ENCODE assay signal across 20 cellular contexts in the genomic region with DNA sequence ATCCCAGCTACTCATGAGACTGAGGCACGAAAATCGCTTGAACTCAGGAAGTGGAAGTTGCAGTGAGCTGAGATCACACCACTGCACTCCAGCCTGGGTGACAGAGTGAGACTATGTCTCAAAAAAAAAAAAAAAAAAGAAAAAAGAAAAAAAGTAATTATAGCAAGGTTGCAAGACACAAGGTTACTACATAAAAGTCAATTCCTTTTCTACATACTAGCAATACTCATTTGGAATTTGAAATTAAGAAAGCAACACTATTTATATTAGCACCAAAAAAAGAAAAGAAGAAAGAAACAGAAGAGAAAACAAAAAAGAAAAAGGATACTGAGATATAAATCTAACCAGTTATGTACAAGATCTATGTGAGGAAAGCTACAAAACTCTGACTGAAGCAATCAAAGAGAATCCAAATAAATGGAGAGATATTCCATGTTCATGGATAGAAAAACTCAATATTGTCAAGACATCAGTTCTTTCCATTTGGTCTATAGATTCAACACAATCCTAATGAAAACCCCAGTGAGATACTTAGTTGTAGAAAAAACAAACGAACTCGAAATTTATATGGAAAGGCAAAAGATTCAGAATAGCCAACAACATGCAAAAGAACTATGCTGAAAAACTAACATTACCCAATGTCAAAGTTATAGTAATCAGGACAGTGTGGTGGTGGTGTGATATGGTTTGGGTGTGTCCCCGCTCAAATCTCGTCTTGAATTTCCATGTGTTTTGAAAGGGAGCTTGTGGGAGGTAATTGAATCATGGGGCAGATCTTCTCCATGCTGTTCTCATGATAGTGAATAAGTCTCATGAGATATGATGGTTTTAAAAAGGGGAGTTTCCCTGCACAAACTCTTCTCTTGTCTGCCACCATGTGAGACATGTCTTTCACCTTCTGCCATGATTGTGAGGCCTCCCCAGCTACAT.
DNase-seq lines count a peak whose midpoint lies in the region; ATAC-seq, FAIRE-seq and TF ChIP-seq lines count a peak whose summit lies in the region.
"Had no signal": no experiment of that assay in that cellular context is flagged by ENCODE, and none has a peak within 500 bp of the region (broad histone marks: within the 10 kb centered on the region; RNA-seq: fewer than 3 reads in every experiment).

No MANE protein-coding gene starts in this region.

- TF ChIP-seq POLR2A in testis (IDR thresholded peaks at IDR 0.05) (no peak), GM18505 (IDR thresholded peaks at IDR 0.05; ENCODE audit: borderline replicate concordance, extremely low read depth, insufficient read depth, insufficient read length) (no peak)

- FAIRE-seq in D721Med (lab: Jason Lieb, UNC), result peak; percentile 48
- FAIRE-seq: GM12892, GM19239 had no signal

- in situ Hi-C loops in SK-MEL-5 (cut with HindIII; ENCODE audit: low pct_unique_long_range_greater_than_20kb, low sequenced_read_pairs), result no loop called here

- peaks cover 4% of the 10 kb centered on the region for H3K36me3 Mint-ChIP-seq in type B pancreatic cell

- intact Hi-C loops in testis (cut with DNase I; ENCODE audit: low total_unique reads), result no loop called here

- H3K4me3 Mint-ChIP-seq in type B pancreatic cell, result peak overlapping the region; percentile 11
- H3K4me3 Mint-ChIP-seq: CD4-positive, alpha-beta T cell had no signal

- H3K4me1 Mint-ChIP-seq in type B pancreatic cell (ENCODE audit: unreplicated experiment), result no peaks in the 10 kb centered on the region

- no peak for ATAC-seq in GM18505 (IDR thresholded peaks at IDR 0.05; ENCODE audit: unreplicated experiment)

- H3K4me3 ChIP-seq in HEK293 (ENCODE audit: low read depth, low read length) (no peak overlapping the region; the same call in 1 of the 2 replicates), testis (no peak overlapping the region)
- H3K4me3 ChIP-seq: BLaER1 had no signal

- H3K27ac Mint-ChIP-seq in type B pancreatic cell, result no peak overlapping the region
- H3K27ac Mint-ChIP-seq: CD4-positive, alpha-beta T cell had no signal

- no peaks in the 10 kb centered on the region for H3K27me3 ChIP-seq in testis
- H3K27me3 ChIP-seq: BLaER1 had no signal

- no peaks in the 10 kb centered on the region for H3K9me3 Mint-ChIP-seq in type B pancreatic cell
- H3K9me3 Mint-ChIP-seq: CD4-positive, alpha-beta T cell had no signal

- H3K9me3 ChIP-seq in HEK293 (ENCODE audit: control insufficient read depth, insufficient read depth, low read depth, low read length) (no peaks in the 10 kb centered on the region), testis (no peaks in the 10 kb centered on the region)

- H3K4me1 ChIP-seq in HEK293 (ENCODE audit: control insufficient read depth, insufficient read depth, low read length) (no peaks in the 10 kb centered on the region), testis (no peaks in the 10 kb centered on the region)
- H3K4me1 ChIP-seq: Caco-2 had no signal

- WGBS in testis, 2 donors, result 75 to 84% methylated on average over 6 of the region's 6 CpGs

- CTCF ChIA-PET in HEK293 (lab: Yijun Ruan, JAX), result interaction anchor here (0.7 to 1.6 kb wide), 3 partner anchors 7 to 103 kb away, joined by 3 to 6 read pairs (median 5); no protein-coding TSS in a partner anchor

- H3K27ac ChIP-seq in HEK293 (ENCODE audit: extremely low read depth, low read depth, low read length) (no peak overlapping the region), testis (no peak overlapping the region)
- H3K27ac ChIP-seq: BLaER1, KMS-11 had no signal

- POLR2A ChIA-PET in HEK293 (lab: Yijun Ruan, JAX), result interaction anchor here (2.5 kb wide), 1 partner anchor 13 kb away, joined by 16 read pairs; a partner anchor contains a TSS

- H3K27me3 Mint-ChIP-seq in type B pancreatic cell, result peaks cover 19% of the 10 kb centered on the region

- H3K36me3 ChIP-seq in HEK293 (ENCODE audit: control insufficient read depth in 2 of 2, insufficient read depth in 1 of 2, low read length in 2 of 2) (no peaks in the 10 kb centered on the region), testis (ENCODE audit: low read depth, missing control alignments) (no peaks in the 10 kb centered on the region)
- H3K36me3 ChIP-seq: BLaER1 had no signal

- TF ChIP-seq CTCF in D721Med (IDR thresholded peaks at IDR 0.05; ENCODE audit: insufficient read depth, missing control alignments), result no peak
- TF ChIP-seq CTCF in HEK293 (tag by site-specific recombination; IDR thresholded peaks at IDR 0.05), result no peak
- TF ChIP-seq CTCF in type B pancreatic cell (conservative IDR thresholded peaks at IDR 0.05), result no peak
- no peak for TF ChIP-seq CTCF in testis (IDR thresholded peaks at IDR 0.05)

- DNase-seq in D721Med (ENCODE audit: insufficient read length, low spot score), result no peak
- DNase-seq in SK-MEL-5 (ENCODE audit: low read depth, low spot score), result peak; percentile 48
- DNase-seq in type B pancreatic cell (ENCODE audit: extremely low spot score, unreplicated experiment), result no peak
- no peak for DNase-seq in testis
- no peak for DNase-seq in activated T-cell treated with anti-CD3 and anti-CD28 coated beads, Interleukin-2, amount 50 U/mL, for 1 hour
- DNase-seq: Caco-2; CD4-positive, alpha-beta T cell; DMS153; NCI-H1417 treated with DMSO at 0.1 percent for 48 hours; NCI-H187; NCI-H446 treated with DMSO at 0.1 percent for 48 hours; NCI-H526 treated with DMSO at 0.1 percent for 48 hours; RPMI8226; SIG-M5 had no signal

TF ChIP-seq in HEK293, 187 proteins besides CTCF, POLR2A, EP300 and RAD21 (continues in another document):
- TF ChIP-seq, protein P1, sequence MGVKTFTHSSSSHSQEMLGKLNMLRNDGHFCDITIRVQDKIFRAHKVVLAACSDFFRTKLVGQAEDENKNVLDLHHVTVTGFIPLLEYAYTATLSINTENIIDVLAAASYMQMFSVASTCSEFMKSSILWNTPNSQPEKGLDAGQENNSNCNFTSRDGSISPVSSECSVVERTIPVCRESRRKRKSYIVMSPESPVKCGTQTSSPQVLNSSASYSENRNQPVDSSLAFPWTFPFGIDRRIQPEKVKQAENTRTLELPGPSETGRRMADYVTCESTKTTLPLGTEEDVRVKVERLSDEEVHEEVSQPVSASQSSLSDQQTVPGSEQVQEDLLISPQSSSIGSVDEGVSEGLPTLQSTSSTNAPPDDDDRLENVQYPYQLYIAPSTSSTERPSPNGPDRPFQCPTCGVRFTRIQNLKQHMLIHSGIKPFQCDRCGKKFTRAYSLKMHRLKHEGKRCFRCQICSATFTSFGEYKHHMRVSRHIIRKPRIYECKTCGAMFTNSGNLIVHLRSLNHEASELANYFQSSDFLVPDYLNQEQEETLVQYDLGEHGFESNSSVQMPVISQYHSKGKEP (tag by site-specific recombination; IDR thresholded peaks at IDR 0.05), result no peak
- TF ChIP-seq ZNF248 (tag by site-specific recombination; IDR thresholded peaks at IDR 0.05) (peak; percentile 97), ZNF585B (tag by site-specific recombination; IDR thresholded peaks at IDR 0.05) (no peak), ZNF624 (tag by site-specific recombination; IDR thresholded peaks at IDR 0.05) (no peak), ZNF747 (tag by site-specific recombination; IDR thresholded peaks at IDR 0.05) (no peak), ZBTB20 (tag by site-specific recombination; IDR thresholded peaks at IDR 0.05) (no peak), PRDM1 (tag by site-specific recombination; IDR thresholded peaks at IDR 0.05) (0 out of 2 replicates have a peak, but pooled peaks have one; percentile 11), ZNF404 (tag by site-specific recombination; IDR thresholded peaks at IDR 0.05) (no peak), ZNF530 (tag by site-specific recombination; IDR thresholded peaks at IDR 0.05; ENCODE audit: low read depth) (no peak), ZNF280C (tag by site-specific recombination; IDR thresholded peaks at IDR 0.05) (no peak), ZNF362 (tag by site-specific recombination; IDR thresholded peaks at IDR 0.05) (peak; percentile 90), ZNF48 (tag by site-specific recombination; IDR thresholded peaks at IDR 0.05) (no peak), ZNF174 (tag by site-specific recombination; IDR thresholded peaks at IDR 0.05) (no peak), ZNF610 (tag by site-specific recombination; IDR thresholded peaks at IDR 0.05; ENCODE audit: borderline replicate concordance) (no peak), ZNF626 (tag by site-specific recombination; IDR thresholded peaks at IDR 0.05) (no peak), ZNF169 (tag by site-specific recombination; IDR thresholded peaks at IDR 0.05) (no peak), BCL11B (tag by site-specific recombination; IDR thresholded peaks at IDR 0.05; ENCODE audit: low read depth) (no peak)
- TF ChIP-seq, protein P2, sequence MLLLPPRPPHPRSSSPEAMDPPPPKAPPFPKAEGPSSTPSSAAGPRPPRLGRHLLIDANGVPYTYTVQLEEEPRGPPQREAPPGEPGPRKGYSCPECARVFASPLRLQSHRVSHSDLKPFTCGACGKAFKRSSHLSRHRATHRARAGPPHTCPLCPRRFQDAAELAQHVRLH (tag by site-specific recombination; IDR thresholded peaks at IDR 0.05), result peak; percentile 4
